In genomic region chr9:129284607-129285291, GRCh38 we compare ENCODE assay signal across 16 cellular contexts.
DNase-seq lines count a peak whose midpoint lies in the region; ATAC-seq and TF ChIP-seq lines count a peak whose summit lies in the region.
"Had no signal": no experiment of that assay in that cellular context is flagged by ENCODE, and none has a peak within 500 bp of the region (broad histone marks: within the 10 kb centered on the region; RNA-seq: fewer than 3 reads in every experiment).

No MANE protein-coding gene starts in this region.

- H3K79me2 ChIP-seq in OCI-LY7 (ENCODE audit: insufficient read depth, low read depth, low read length): no peaks in the 10 kb centered on the region

- H3K27ac ChIP-seq in right atrium auricular region: no peak overlapping the region
- H3K27ac ChIP-seq in OCI-LY7 (ENCODE audit: low read depth, low read length, poor library complexity, severe bottlenecking): no peak overlapping the region
- no peak overlapping the region for H3K27ac ChIP-seq in lower lobe of right lung
- H3K27ac ChIP-seq: GM23248, SJSA1 had no signal

- H3K36me3 ChIP-seq in right atrium auricular region: no peaks in the 10 kb centered on the region
- H3K36me3 ChIP-seq in OCI-LY7 (ENCODE audit: insufficient read depth, low read length): no peaks in the 10 kb centered on the region
- no peaks in the 10 kb centered on the region for H3K36me3 ChIP-seq in lower lobe of right lung
- no peaks in the 10 kb centered on the region for H3K36me3 ChIP-seq in MG63
- H3K36me3 ChIP-seq: SJSA1 had no signal

- H4K20me1 ChIP-seq in OCI-LY7 (ENCODE audit: insufficient read depth, low read length): no peaks in the 10 kb centered on the region

- CTCF ChIA-PET in OCI-LY7 (lab: Charles Lee; ENCODE audit: unreplicated experiment): no interaction called here

- intact Hi-C loops in left cardiac atrium (cut with DNase I): no loop called here
- intact Hi-C loops in OCI-LY7 (cut with micrococcal nuclease; ENCODE audit: unreplicated experiment): loop anchor here (5.0 kb wide), 1 partner anchor 107 kb away; the partner anchor contains the start of gene IER5L
- intact Hi-C loops in lower lobe of right lung (cut with DNase I): no loop called here

- H3K9me3 ChIP-seq in right atrium auricular region: no peaks in the 10 kb centered on the region
- no peaks in the 10 kb centered on the region for H3K9me3 ChIP-seq in OCI-LY7 (ENCODE audit: low read length)
- no peaks in the 10 kb centered on the region for H3K9me3 ChIP-seq in lower lobe of right lung
- no peaks in the 10 kb centered on the region for H3K9me3 ChIP-seq in MG63
- H3K9me3 ChIP-seq: SJSA1 had no signal

- H3K4me2 ChIP-seq in OCI-LY7 (ENCODE audit: low read length): peak overlapping the region; percentile 2

- TF ChIP-seq CTCF in right atrium auricular region (IDR thresholded peaks at IDR 0.05) (no peak), OCI-LY7 (conservative IDR thresholded peaks at IDR 0.05; ENCODE audit: low read length) (no peak), lower lobe of right lung (IDR thresholded peaks at IDR 0.05) (no peak)

- no peaks in the 10 kb centered on the region for H3K9me2 ChIP-seq in OCI-LY7 (ENCODE audit: insufficient read depth, low read length)

- POLR2A ChIA-PET in OCI-LY7 (lab: Charles Lee): no interaction called here

- DNase-seq in right atrium auricular region (ENCODE audit: low spot score) (peak; percentile 23), left cardiac atrium (no peak), OCI-LY7 (ENCODE audit: low spot score) (peak; percentile 66), lower lobe of right lung (peak; percentile 29), ureter (ENCODE audit: low spot score) (peak; percentile 34), NCI-H226 (no peak), OCI-M2 (lab: John Stamatoyannopoulos, UW; ENCODE audit: unreplicated experiment) (no peak), MG63 (no peak)
- DNase-seq: C1 segment of cervical spinal cord; cortex of kidney; erythroblast; GM23248; NCI-H2171 treated with DMSO at 0.1 percent for 48 hours; stimulated activated CD4-positive, alpha-beta T cell treated with anti-CD3 and anti-CD28 coated beads, Interleukin-4, amount 100 ng/mL, for 1 hour; T1000 had no signal

- no peak for ATAC-seq in left cardiac atrium
- ATAC-seq in lower lobe of right lung: no peak

- peak overlapping the region; percentile 18; the same call in 1 of the 2 replicates for H2AFZ ChIP-seq in OCI-LY7 (ENCODE audit: low read length)
- H2AFZ ChIP-seq: GM23248 had no signal

- peaks cover 0 to 7% of the 10 kb centered on the region in 2 donors for H3K4me1 ChIP-seq in right atrium auricular region
- H3K4me1 ChIP-seq in OCI-LY7 (ENCODE audit: insufficient read depth, low read length, poor library complexity, severe bottlenecking): peaks cover 43% of the 10 kb centered on the region
- peaks cover 27% of the 10 kb centered on the region for H3K4me1 ChIP-seq in lower lobe of right lung
- H3K4me1 ChIP-seq: SJSA1 had no signal

- H3K27me3 ChIP-seq in right atrium auricular region (no peaks in the 10 kb centered on the region), lower lobe of right lung (ENCODE audit: low read depth) (no peaks in the 10 kb centered on the region), MG63 (no peaks in the 10 kb centered on the region)
- H3K27me3 ChIP-seq: SJSA1 had no signal

- H3K4me3 ChIP-seq in right atrium auricular region: no peak overlapping the region
- H3K4me3 ChIP-seq in OCI-LY7 (ENCODE audit: low read depth, low read length, poor library complexity, severe bottlenecking): no peak overlapping the region
- no peak overlapping the region for H3K4me3 ChIP-seq in lower lobe of right lung
- no peak overlapping the region for H3K4me3 ChIP-seq in MG63
- H3K4me3 ChIP-seq: GM23248, SJSA1 had no signal

- BruUV-seq in OCI-LY7 (replicated peaks; lab: Mats Ljungman, UMichigan): no TSS peak

Comparison
In these comparisons a context has a peak if more than half of its experiments do, and no peak if none do; other contexts are left out.
1. DNase-seq: peak in right atrium auricular region (single experiment), OCI-LY7 (single experiment), lower lobe of right lung (single experiment) and ureter (single experiment); none in left cardiac atrium (single experiment), NCI-H226 (single experiment), OCI-M2 (single experiment) and MG63 (single experiment).